In genomic region chr12:124727922-124728321, GRCh38 we compare ENCODE assay signal across 14 cellular contexts.
DNase-seq lines count a peak whose midpoint lies in the region; ATAC-seq and TF ChIP-seq lines count a peak whose summit lies in the region.
"Had no signal": no experiment of that assay in that cellular context is flagged by ENCODE, and none has a peak within 500 bp of the region (broad histone marks: within the 10 kb centered on the region; RNA-seq: fewer than 3 reads in every experiment).

No MANE protein-coding gene starts in this region.

- no peak overlapping the region for H3K27ac Mint-ChIP-seq in activated CD8-positive, alpha-beta memory T cell treated with anti-CD3 and anti-CD28 coated beads, Interleukin-2, amount 10 ng/mL, durations not matched to agents 7 days and 5 days
- H3K27ac Mint-ChIP-seq: activated T-helper 2 cell treated with anti-CD3 and anti-CD28 coated beads, Interferon-gamma antibody, Interleukin-2, Interleukin-4, amounts not matched to agents 10 μg/mL and 5 μg/mL and 100 μg/mL, durations not matched to agents 14 hours and 24 hours and 36 hours; natural killer cell treated with Interleukin-12 subunit alpha and Interleukin-12 subunit beta and Interleukin-15 and Interleukin-18, amount 100 ng/mL, for 72 hours; T-helper 2 cell treated with Interferon-gamma antibody and Interleukin-4, amounts not matched to agents 5 μg/mL and 100 μg/mL, for 36 hours had no signal

- POLR2A ChIA-PET in Panc1 (lab: Charles Lee), result interaction anchor here (0.8 kb wide), 1 partner anchor 187 kb away, joined by 9 read pairs; no protein-coding TSS in a partner anchor

- H3K9me3 Mint-ChIP-seq in activated CD8-positive, alpha-beta memory T cell treated with anti-CD3 and anti-CD28 coated beads, Interleukin-2, amount 10 ng/mL, durations not matched to agents 7 days and 5 days (ENCODE audit: low read depth), result no peaks in the 10 kb centered on the region
- H3K9me3 Mint-ChIP-seq: activated T-helper 2 cell treated with anti-CD3 and anti-CD28 coated beads, Interferon-gamma antibody, Interleukin-2, Interleukin-4, amounts not matched to agents 10 μg/mL and 5 μg/mL and 100 μg/mL, durations not matched to agents 14 hours and 24 hours and 36 hours; natural killer cell treated with Interleukin-12 subunit alpha and Interleukin-12 subunit beta and Interleukin-15 and Interleukin-18, amount 100 ng/mL, for 72 hours; T-helper 2 cell treated with Interferon-gamma antibody and Interleukin-4, amounts not matched to agents 5 μg/mL and 100 μg/mL, for 36 hours had no signal

- DNase-seq in NCI-H2171 treated with DMSO at 0.1 percent for 48 hours (lab: John Stamatoyannopoulos, UW), result peak; percentile 46
- no peak for DNase-seq in NCI-H2171 (lab: John Stamatoyannopoulos, UW)
- no peak for DNase-seq in Panc1 (ENCODE audit: low read depth, low spot score)
- DNase-seq in foreskin keratinocyte, result no peak
- no peak for DNase-seq in stomach
- no peak for DNase-seq in cortex of kidney (lab: John Stamatoyannopoulos, UW)
- no peak for DNase-seq in activated CD8-positive, alpha-beta memory T cell treated with anti-CD3 and anti-CD28 coated beads, Interleukin-2, amount 10 ng/mL, durations not matched to agents 7 days and 5 days
- DNase-seq: activated CD4-positive, alpha-beta T cell treated with anti-CD3 and anti-CD28 coated beads, Interleukin-2, amount 50 U/mL, for 48 hours had no signal

- no peak for TF ChIP-seq POLR2A in stomach (IDR thresholded peaks at IDR 0.05)

- H3K36me3 Mint-ChIP-seq in activated CD8-positive, alpha-beta memory T cell treated with anti-CD3 and anti-CD28 coated beads, Interleukin-2, amount 10 ng/mL, durations not matched to agents 7 days and 5 days, result no peaks in the 10 kb centered on the region
- H3K36me3 Mint-ChIP-seq: natural killer cell treated with Interleukin-12 subunit alpha and Interleukin-12 subunit beta and Interleukin-15 and Interleukin-18, amount 100 ng/mL, for 72 hours had no signal

- TF ChIP-seq EP300 in stomach (IDR thresholded peaks at IDR 0.05), result no peak

- intact Hi-C loops in Panc1 (cut with micrococcal nuclease; ENCODE audit: unreplicated experiment) (loop anchor here (10.0 kb wide), 1 partner anchor 163 kb away; the partner anchor contains the start of gene NCOR2), stomach (cut with DNase I; ENCODE audit: low total_unique reads) (no loop called here)

- H3K4me1 ChIP-seq in Panc1 (ENCODE audit: control insufficient read depth, insufficient read depth, low read length), result peaks cover 49% of the 10 kb centered on the region
- no peaks in the 10 kb centered on the region for H3K4me1 ChIP-seq in foreskin keratinocyte
- H3K4me1 ChIP-seq in stomach, result peaks cover 13 to 24% (median 19%) of the 10 kb centered on the region in 4 donors
- H3K4me1 ChIP-seq: Peyer's patch had no signal

- H3K27me3 ChIP-seq in Panc1 (ENCODE audit: control insufficient read depth, insufficient read depth, low read length), result no peaks in the 10 kb centered on the region
- no peaks in the 10 kb centered on the region for H3K27me3 ChIP-seq in foreskin keratinocyte
- H3K27me3 ChIP-seq in stomach, result no peaks in the 10 kb centered on the region
- H3K27me3 ChIP-seq: Peyer's patch had no signal

- in situ Hi-C loops in Panc1 (cut with HindIII; ENCODE audit: low pct_unique_long_range_greater_than_20kb, low sequenced_read_pairs), result no loop called here

- CTCF ChIA-PET in Panc1 (lab: Charles Lee), result no interaction called here
- CTCF ChIA-PET in activated CD8-positive, alpha-beta memory T cell treated with anti-CD3 and anti-CD28 coated beads, Interleukin-2, amount 10 ng/mL, durations not matched to agents 7 days and 5 days (lab: Charles Lee), result no interaction called here

- no TSS peak for BruUV-seq in Panc1 (replicated peaks; lab: Mats Ljungman, UMichigan)

- TF ChIP-seq CTCF in Panc1 (IDR thresholded peaks at IDR 0.05), result peak; percentile 59
- peak; percentile 57 for TF ChIP-seq CTCF in foreskin keratinocyte (conservative IDR thresholded peaks at IDR 0.05)
- no peak for TF ChIP-seq CTCF in stomach (IDR thresholded peaks at IDR 0.05)

- H3K27me3 Mint-ChIP-seq in activated CD8-positive, alpha-beta memory T cell treated with anti-CD3 and anti-CD28 coated beads, Interleukin-2, amount 10 ng/mL, durations not matched to agents 7 days and 5 days, result peaks cover 10% of the 10 kb centered on the region

- H3K4me3 Mint-ChIP-seq in activated CD8-positive, alpha-beta memory T cell treated with anti-CD3 and anti-CD28 coated beads, Interleukin-2, amount 10 ng/mL, durations not matched to agents 7 days and 5 days, result no peak overlapping the region
- H3K4me3 Mint-ChIP-seq: natural killer cell treated with Interleukin-12 subunit alpha and Interleukin-12 subunit beta and Interleukin-15 and Interleukin-18, amount 100 ng/mL, for 72 hours; T-helper 2 cell treated with Interferon-gamma antibody and Interleukin-4, amounts not matched to agents 5 μg/mL and 100 μg/mL, for 36 hours had no signal

- H3K9me3 ChIP-seq in Panc1 (ENCODE audit: control insufficient read depth, insufficient read depth, low read depth, low read length) (no peaks in the 10 kb centered on the region), stomach (no peaks in the 10 kb centered on the region)
- H3K9me3 ChIP-seq: Peyer's patch, thoracic aorta had no signal

- ATAC-seq in Panc1, result peak; percentile 57; the same call in 1 of the 2 replicates
- no peak for ATAC-seq in foreskin keratinocyte
- ATAC-seq in GM21423 (IDR thresholded peaks at IDR 0.05; ENCODE audit: unreplicated experiment), result no peak
- no peak for ATAC-seq in activated CD8-positive, alpha-beta memory T cell treated with anti-CD3 and anti-CD28 coated beads, Interleukin-2, amount 10 ng/mL, durations not matched to agents 7 days and 5 days
- ATAC-seq: natural killer cell treated with Interleukin-12 subunit alpha and Interleukin-12 subunit beta and Interleukin-15 and Interleukin-18, amount 100 ng/mL, for 72 hours had no signal

- H3K36me3 ChIP-seq in Panc1 (ENCODE audit: control insufficient read depth, insufficient read depth, low read length) (no peaks in the 10 kb centered on the region), stomach (no peaks in the 10 kb centered on the region)
- H3K36me3 ChIP-seq: Peyer's patch, thoracic aorta had no signal

- peak overlapping the region; percentile 93 for H3K27ac ChIP-seq in Panc1 (ENCODE audit: low read length)
- no peak overlapping the region for H3K27ac ChIP-seq in foreskin keratinocyte
- H3K27ac ChIP-seq in stomach, result peak overlapping the region in 4 of 5 donors; percentile 41 to 61 (median 52)

- 66 to 82% (median 71%) methylated on average over 10 of the region's 10 CpGs for WGBS in stomach, 5 donors

- no peak overlapping the region for H3K4me3 ChIP-seq in Panc1 (ENCODE audit: low read depth in 2 of 2, low read length in 2 of 2)
- H3K4me3 ChIP-seq in stomach, result no peak overlapping the region
- H3K4me3 ChIP-seq: Peyer's patch, thoracic aorta had no signal

- H3K4me1 Mint-ChIP-seq in activated CD8-positive, alpha-beta memory T cell treated with anti-CD3 and anti-CD28 coated beads, Interleukin-2, amount 10 ng/mL, durations not matched to agents 7 days and 5 days, result no peaks in the 10 kb centered on the region

Comparison
In these comparisons a context has a peak if more than half of its experiments do, and no peak if none do; other contexts are left out.
1. CTCF ChIP-seq: peak in Panc1 (single experiment) and foreskin keratinocyte (single experiment); none in stomach (0 of 7).